Comparison of ENCODE assay signal across 2 cellular contexts in the genomic region with DNA sequence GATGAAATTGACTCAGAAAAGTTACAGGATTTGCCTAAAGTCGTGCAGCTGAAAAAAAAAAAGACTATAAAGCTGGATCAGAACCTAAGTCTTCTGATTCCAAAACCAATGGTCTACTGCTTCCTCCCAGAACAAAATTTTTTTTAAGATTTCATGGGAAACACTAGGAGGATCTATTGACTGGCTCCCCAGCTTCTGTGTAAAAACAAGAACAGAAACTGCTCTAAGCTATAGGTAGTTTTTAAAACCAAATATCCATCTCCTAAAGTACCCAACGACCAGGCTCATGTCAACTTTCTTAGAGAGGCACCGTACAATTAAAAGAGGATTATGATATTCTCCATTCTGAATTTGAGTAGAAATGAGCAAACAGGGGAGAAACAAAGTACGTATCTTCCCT.
TF ChIP-seq lines count a peak whose summit lies in the region.

No MANE protein-coding gene starts in this region.

TF ChIP-seq in IMR-90, 13 proteins besides CTCF, POLR2A, EP300 and RAD21:
- TF ChIP-seq MAZ (IDR thresholded peaks at IDR 0.05; ENCODE audit: borderline replicate concordance, low read depth, low read length) (no peak), CEBPB (IDR thresholded peaks at IDR 0.05; ENCODE audit: low read depth, low read length) (no peak), RFX5 (IDR thresholded peaks at IDR 0.05; ENCODE audit: low read depth, low read length) (no peak), USF2 (IDR thresholded peaks at IDR 0.05; ENCODE audit: low read depth, low read length) (no peak), MAFK (IDR thresholded peaks at IDR 0.05; ENCODE audit: low read depth, low read length) (no peak), SMC3 (IDR thresholded peaks at IDR 0.05; ENCODE audit: low read depth, low read length) (no peak), CHD1 (IDR thresholded peaks at IDR 0.05; ENCODE audit: low read depth, low read length) (no peak), NFE2L2 (IDR thresholded peaks at IDR 0.05; ENCODE audit: low read depth, low read length) (no peak), FOS (IDR thresholded peaks at IDR 0.05; ENCODE audit: low read depth, low read length) (no peak), BHLHE40 (IDR thresholded peaks at IDR 0.05; ENCODE audit: low read depth, low read length) (no peak)
- TF ChIP-seq, protein P1, sequence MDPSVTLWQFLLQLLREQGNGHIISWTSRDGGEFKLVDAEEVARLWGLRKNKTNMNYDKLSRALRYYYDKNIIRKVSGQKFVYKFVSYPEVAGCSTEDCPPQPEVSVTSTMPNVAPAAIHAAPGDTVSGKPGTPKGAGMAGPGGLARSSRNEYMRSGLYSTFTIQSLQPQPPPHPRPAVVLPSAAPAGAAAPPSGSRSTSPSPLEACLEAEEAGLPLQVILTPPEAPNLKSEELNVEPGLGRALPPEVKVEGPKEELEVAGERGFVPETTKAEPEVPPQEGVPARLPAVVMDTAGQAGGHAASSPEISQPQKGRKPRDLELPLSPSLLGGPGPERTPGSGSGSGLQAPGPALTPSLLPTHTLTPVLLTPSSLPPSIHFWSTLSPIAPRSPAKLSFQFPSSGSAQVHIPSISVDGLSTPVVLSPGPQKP (IDR thresholded peaks at IDR 0.05; ENCODE audit: borderline replicate concordance, low read depth, low read length): no peak

TF ChIP-seq in H1, 55 proteins besides CTCF, POLR2A, EP300 and RAD21:
- TF ChIP-seq NANOG (IDR thresholded peaks at IDR 0.05; ENCODE audit: insufficient read depth, low read depth, low read length, poor library complexity, severe bottlenecking) (no peak), RNF2 (IDR thresholded peaks at IDR 0.05; ENCODE audit: borderline replicate concordance, low read depth, low read length, missing control alignments, poor library complexity, severe bottlenecking) (no peak), ASH2L (IDR thresholded peaks at IDR 0.05; ENCODE audit: low read length) (no peak), KDM1A (IDR thresholded peaks at IDR 0.05; ENCODE audit: borderline replicate concordance, low read length) (no peak), HDAC6 (IDR thresholded peaks at IDR 0.05; ENCODE audit: low read depth, low read length) (no peak), KDM5A (IDR thresholded peaks at IDR 0.05; ENCODE audit: low read length) (no peak), EZH2 (IDR thresholded peaks at IDR 0.05; ENCODE audit: low read depth, low read length, severe bottlenecking) (no peak), BACH1 (IDR thresholded peaks at IDR 0.05; ENCODE audit: low read length) (no peak), KDM4A (IDR thresholded peaks at IDR 0.05; ENCODE audit: low read depth, low read length, severe bottlenecking) (no peak), TAF7 (optimal IDR thresholded peaks at IDR 0.05; ENCODE audit: borderline replicate concordance, low read depth, low read length) (no peak), ZNF274 (IDR thresholded peaks at IDR 0.05; ENCODE audit: borderline replicate concordance, extremely low read depth, low read length) (no peak), TEAD4 (IDR thresholded peaks at IDR 0.05; ENCODE audit: low read depth, low read length) (no peak), RBBP5 (IDR thresholded peaks at IDR 0.05; ENCODE audit: borderline replicate concordance, low read depth, low read length) (no peak), MAFK (IDR thresholded peaks at IDR 0.05; ENCODE audit: low read depth, low read length) (no peak), SAP30 (IDR thresholded peaks at IDR 0.05; ENCODE audit: insufficient read depth, insufficient replicate concordance, low read length) (no peak), SIX5 (IDR thresholded peaks at IDR 0.05; ENCODE audit: low read depth, low read length) (no peak)
